In the genomic region with DNA sequence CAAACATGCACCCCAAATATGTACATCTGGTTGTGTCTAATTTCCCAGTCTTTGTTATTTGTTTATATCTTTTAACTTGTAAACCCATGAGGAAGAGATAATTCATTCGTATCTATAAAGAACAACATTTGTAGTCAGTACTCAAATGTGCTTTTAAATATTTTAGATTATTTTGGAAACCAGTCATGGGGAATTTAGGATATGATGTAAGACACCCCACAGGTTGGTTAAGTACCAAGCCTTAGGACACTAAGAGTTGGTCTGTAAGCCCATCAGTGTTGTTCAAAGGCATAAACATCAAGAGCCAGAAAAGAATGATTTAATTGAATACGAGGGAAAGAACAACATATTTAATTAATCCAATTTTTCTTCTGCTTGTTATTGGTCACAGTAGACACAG, we compare ENCODE assay signal across 24 cellular contexts.
DNase-seq lines count a peak whose midpoint lies in the region; ATAC-seq and TF ChIP-seq lines count a peak whose summit lies in the region.
"Had no signal": no experiment of that assay in that cellular context is flagged by ENCODE, and none has a peak within 500 bp of the region (broad histone marks: within the 10 kb centered on the region; RNA-seq: fewer than 3 reads in every experiment).

No MANE protein-coding gene starts in this region.

- 10 to 11% methylated on average over 2 of the region's 2 CpGs for WGBS in GM23248 (ENCODE audit: low coverage in 1 of 2, low lambda C conversion rate in 2 of 2, missing lambda C conversion rate in 2 of 2), 2 experiments
- WGBS in heart left ventricle, 4 donors: 56 to 69% (median 66%) methylated on average over 2 of the region's 2 CpGs

- H3K36me3 ChIP-seq in GM23248 (ENCODE audit: low read depth) (no peaks in the 10 kb centered on the region), heart left ventricle (no peaks in the 10 kb centered on the region)
- H3K36me3 ChIP-seq: BLaER1 treated with 17β-estradiol and CSF1 and Interleukin-3, amounts not matched to agents 10 nM and 100 nM; HAP-1 had no signal

- H3K4me1 Mint-ChIP-seq in activated CD8-positive, alpha-beta T cell treated with anti-CD3 and anti-CD28 coated beads, Interleukin-2, amount 10 ng/mL, durations not matched to agents 7 days and 5 days (ENCODE audit: low read depth): no peaks in the 10 kb centered on the region
- H3K4me1 Mint-ChIP-seq: IgD-negative memory B cell, T-helper 17 cell had no signal

- POLR2A ChIA-PET in activated CD8-positive, alpha-beta T cell treated with anti-CD3 and anti-CD28 coated beads, Interleukin-2, amount 10 ng/mL, durations not matched to agents 7 days and 5 days (lab: Charles Lee): no interaction called here

- H2AFZ ChIP-seq in GM23248: peak overlapping the region; percentile 75

- H3K9me2 ChIP-seq in GM23248 (ENCODE audit: insufficient read depth): no peaks in the 10 kb centered on the region
- H3K9me2 ChIP-seq: SK-N-SH had no signal

- H3K79me2 ChIP-seq in GM23248 (ENCODE audit: insufficient read depth): no peaks in the 10 kb centered on the region

- H3K4me1 ChIP-seq in GM23248 (ENCODE audit: insufficient read depth): peaks cover 15% of the 10 kb centered on the region
- H3K4me1 ChIP-seq in heart left ventricle: no peaks in the 10 kb centered on the region
- H3K4me1 ChIP-seq: A549; BLaER1 treated with 17β-estradiol and CSF1 and Interleukin-3, amounts not matched to agents 10 nM and 100 nM; HAP-1 had no signal

- DNase-seq in AG20443 (ENCODE audit: low spot score) (peak; percentile 35), GM23248 (peak; percentile 27), choroid plexus epithelial cell (ENCODE audit: low read depth) (peak; percentile 18), fibroblast of villous mesenchyme (ENCODE audit: low read depth) (peak; percentile 75), heart left ventricle (no peak), NCI-H2029 (lab: John Stamatoyannopoulos, UW) (no peak)
- DNase-seq in activated CD8-positive, alpha-beta T cell treated with anti-CD3 and anti-CD28 coated beads, Interleukin-2, amount 10 ng/mL, durations not matched to agents 7 days and 5 days: no peak
- DNase-seq: CD4-positive, alpha-beta T cell; GOT3; NCI-H1092; NCI-H1417 treated with DMSO at 0.1 percent for 48 hours; NCI-H1694 treated with DMSO at 0.1 percent for 48 hours; NCI-H2081 treated with DMSO at 0.1 percent for 48 hours; NCI-H2171; NCI-H345; NCI-H510A treated with DMSO at 0.1 percent for 48 hours; NCI-H774; SK-N-SH; T-helper 17 cell had no signal

- H3K9ac ChIP-seq in GM23248: no peak overlapping the region
- H3K9ac ChIP-seq: BLaER1 treated with 17β-estradiol and CSF1 and Interleukin-3, amounts not matched to agents 10 nM and 100 nM; SK-N-SH had no signal

- TF ChIP-seq CTCF in choroid plexus epithelial cell (conservative IDR thresholded peaks at IDR 0.05; ENCODE audit: low read depth, low read length) (no peak), fibroblast of villous mesenchyme (IDR thresholded peaks at IDR 0.05; ENCODE audit: insufficient read depth, low read depth, low read length) (no peak), heart left ventricle (IDR thresholded peaks at IDR 0.05) (no peak)

- H3K27me3 ChIP-seq in GM23248 (replicated peaks; ENCODE audit: insufficient read depth): no peaks in the 10 kb centered on the region
- H3K27me3 ChIP-seq in heart left ventricle: no peaks in the 10 kb centered on the region
- H3K27me3 ChIP-seq: BLaER1 treated with 17β-estradiol and CSF1 and Interleukin-3, amounts not matched to agents 10 nM and 100 nM had no signal

- H3K27me3 Mint-ChIP-seq in activated CD8-positive, alpha-beta T cell treated with anti-CD3 and anti-CD28 coated beads, Interleukin-2, amount 10 ng/mL, durations not matched to agents 7 days and 5 days (ENCODE audit: low read depth): no peaks in the 10 kb centered on the region
- H3K27me3 Mint-ChIP-seq: CD4-positive, alpha-beta T cell; IgD-negative memory B cell; T-helper 17 cell had no signal

- no peak overlapping the region for H3K27ac Mint-ChIP-seq in activated CD8-positive, alpha-beta T cell treated with anti-CD3 and anti-CD28 coated beads, Interleukin-2, amount 10 ng/mL, durations not matched to agents 7 days and 5 days
- H3K27ac Mint-ChIP-seq: CD4-positive, alpha-beta T cell; IgD-negative memory B cell; T-helper 17 cell had no signal

- no peak for TF ChIP-seq POLR2A in heart left ventricle (IDR thresholded peaks at IDR 0.05)

- no peaks in the 10 kb centered on the region for H3F3A ChIP-seq in GM23248 (ENCODE audit: insufficient read depth)

- H3K4me3 Mint-ChIP-seq in activated CD8-positive, alpha-beta T cell treated with anti-CD3 and anti-CD28 coated beads, Interleukin-2, amount 10 ng/mL, durations not matched to agents 7 days and 5 days: no peak overlapping the region
- H3K4me3 Mint-ChIP-seq: CD4-positive, alpha-beta T cell; IgD-negative memory B cell; T-helper 17 cell had no signal

- H4K20me1 ChIP-seq in GM23248 (ENCODE audit: insufficient read depth): no peaks in the 10 kb centered on the region
- H4K20me1 ChIP-seq: BLaER1 treated with 17β-estradiol and CSF1 and Interleukin-3, amounts not matched to agents 10 nM and 100 nM had no signal

- intact Hi-C loops in heart left ventricle (cut with DNase I): no loop called here

- H3K27ac ChIP-seq in GM23248 (no peak overlapping the region), heart left ventricle (no peak overlapping the region)
- H3K27ac ChIP-seq: A549; BLaER1 treated with 17β-estradiol and CSF1 and Interleukin-3, amounts not matched to agents 10 nM and 100 nM had no signal

- in situ Hi-C loops in GM23248 (cut with MboI): no loop called here

- H3K4me3 ChIP-seq in GM23248 (no peak overlapping the region), choroid plexus epithelial cell (ENCODE audit: low read depth, low read length) (no peak overlapping the region), fibroblast of villous mesenchyme (ENCODE audit: low read depth, low read length) (no peak overlapping the region), heart left ventricle (no peak overlapping the region)
- H3K4me3 ChIP-seq: A549; BLaER1 treated with 17β-estradiol and CSF1 and Interleukin-3, amounts not matched to agents 10 nM and 100 nM; HAP-1 had no signal

- no peaks in the 10 kb centered on the region for H3K9me3 Mint-ChIP-seq in activated CD8-positive, alpha-beta T cell treated with anti-CD3 and anti-CD28 coated beads, Interleukin-2, amount 10 ng/mL, durations not matched to agents 7 days and 5 days (ENCODE audit: insufficient read depth)

- peak overlapping the region; percentile 55 for H3K4me2 ChIP-seq in GM23248 (ENCODE audit: unreplicated experiment)
- H3K4me2 ChIP-seq: A549; BLaER1 treated with 17β-estradiol and CSF1 and Interleukin-3, amounts not matched to agents 10 nM and 100 nM; SK-N-SH had no signal

- no peaks in the 10 kb centered on the region for H3K9me3 ChIP-seq in GM23248 (ENCODE audit: low read depth)
- no peaks in the 10 kb centered on the region for H3K9me3 ChIP-seq in heart left ventricle
- H3K9me3 ChIP-seq: A549, HAP-1 had no signal

- CTCF ChIA-PET in activated CD8-positive, alpha-beta T cell treated with anti-CD3 and anti-CD28 coated beads, Interleukin-2, amount 10 ng/mL, durations not matched to agents 7 days and 5 days (lab: Charles Lee): interaction anchor here (1.5 kb wide), 1 partner anchor 10 kb away, joined by 3 read pairs; no protein-coding TSS in a partner anchor

- ATAC-seq in GM18520 (IDR thresholded peaks at IDR 0.05; ENCODE audit: unreplicated experiment) (no peak), heart left ventricle (no peak)
- ATAC-seq in activated CD8-positive, alpha-beta T cell treated with anti-CD3 and anti-CD28 coated beads, Interleukin-2, amount 10 ng/mL, durations not matched to agents 7 days and 5 days: no peak
- ATAC-seq: A549, T-helper 17 cell had no signal

- no peaks in the 10 kb centered on the region for H3K36me3 Mint-ChIP-seq in activated CD8-positive, alpha-beta T cell treated with anti-CD3 and anti-CD28 coated beads, Interleukin-2, amount 10 ng/mL, durations not matched to agents 7 days and 5 days (ENCODE audit: low read depth)
- H3K36me3 Mint-ChIP-seq: IgD-negative memory B cell had no signal

Comparison
In these comparisons a context has a peak if more than half of its experiments do, and no peak if none do; other contexts are left out.
1. DNase-seq: peak in AG20443 (single experiment), GM23248 (single experiment), choroid plexus epithelial cell (single experiment) and fibroblast of villous mesenchyme (single experiment); none in heart left ventricle (0 of 5), activated CD8-positive, alpha-beta T cell treated with anti-CD3 and anti-CD28 coated beads, Interleukin-2, amount 10 ng/mL, durations not matched to agents 7 days and 5 days (single experiment) and NCI-H2029 (single experiment).